In the genomic region with DNA sequence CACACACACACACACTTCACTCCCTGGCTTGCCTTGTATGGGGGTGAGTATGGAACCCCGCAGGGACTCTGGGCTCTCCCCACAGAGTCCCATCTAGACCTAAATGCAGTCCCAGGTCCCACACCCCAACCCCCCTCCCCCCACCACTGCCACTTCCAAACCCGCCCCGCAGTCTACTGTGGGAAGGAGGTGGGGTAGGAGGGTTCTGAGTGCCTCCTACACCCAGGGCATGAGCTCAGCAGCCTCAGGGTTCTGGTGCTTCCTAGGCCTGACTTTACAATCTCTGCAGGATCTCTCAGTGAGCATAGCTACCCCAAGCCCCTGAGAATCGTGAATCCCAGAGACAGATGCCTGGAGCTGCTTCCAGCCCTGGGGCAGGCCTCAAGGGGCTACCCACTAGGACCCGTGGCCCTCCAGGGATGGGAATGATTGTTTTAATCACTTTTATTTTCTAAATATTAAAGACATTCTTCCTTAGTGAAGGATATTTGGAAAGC, we compare ENCODE assay signal across 11 cellular contexts. TPM values are rescaled to one million over a fixed set of nuclear protein-coding genes. Genes with fewer than 3 reads are reported as not detected.
DNase-seq lines count a peak whose midpoint lies in the region; ATAC-seq and TF ChIP-seq lines count a peak whose summit lies in the region.
"Had no signal": no experiment of that assay in that cellular context is flagged by ENCODE, and none has a peak within 500 bp of the region (broad histone marks: within the 10 kb centered on the region; RNA-seq: fewer than 3 reads in every experiment).

No MANE protein-coding gene starts in this region.

- H3K4me3 Mint-ChIP-seq in activated CD4-positive, alpha-beta T cell treated with anti-CD3 and anti-CD28 coated beads, Interleukin-2, amount 10 ng/mL, durations not matched to agents 7 days and 5 days, result peak overlapping the region; percentile 64

- H3K9me3 ChIP-seq in gastroesophageal sphincter, result no peaks in the 10 kb centered on the region
- no peaks in the 10 kb centered on the region for H3K9me3 ChIP-seq in smooth muscle cell (replicated peaks; ENCODE audit: low read depth)
- no peaks in the 10 kb centered on the region for H3K9me3 ChIP-seq in ovary

- H3K36me3 ChIP-seq in gastroesophageal sphincter, result peaks cover 0 to 12% of the 10 kb centered on the region in 2 donors
- no peaks in the 10 kb centered on the region for H3K36me3 ChIP-seq in smooth muscle cell (ENCODE audit: low read depth)
- H3K36me3 ChIP-seq in ovary, result no peaks in the 10 kb centered on the region

- 67 to 86% methylated on average over 1 to 2 of the region's 5 CpGs for WGBS in gastroesophageal sphincter (ENCODE audit: low coverage in 1 of 2), 2 donors
- WGBS in smooth muscle cell (ENCODE audit: low lambda C conversion rate), result 68% methylated on average over 5 of the region's 5 CpGs
- 78 to 90% (median 81%) methylated on average over 5 of the region's 5 CpGs for WGBS in ovary, 3 donors

- no peak for TF ChIP-seq EP300 in gastroesophageal sphincter (IDR thresholded peaks at IDR 0.05)
- TF ChIP-seq EP300 in ovary (IDR thresholded peaks at IDR 0.05), result no peak

- H3F3A ChIP-seq in smooth muscle cell (ENCODE audit: low read depth), result no peaks in the 10 kb centered on the region

- H3K27ac ChIP-seq in VCaP (peak overlapping the region; percentile 88; the same call in 1 of the 2 replicates), gastroesophageal sphincter (peak overlapping the region in 3 of 4 donors; percentile 96 to 100 (median 97)), smooth muscle cell (ENCODE audit: low read depth) (no peak overlapping the region), ovary (no peak overlapping the region)
- H3K27ac ChIP-seq: KMS-11 had no signal

- H3K27me3 Mint-ChIP-seq in activated CD4-positive, alpha-beta T cell treated with anti-CD3 and anti-CD28 coated beads, Interleukin-2, amount 10 ng/mL, durations not matched to agents 7 days and 5 days, result peaks cover 7% of the 10 kb centered on the region

- H3K36me3 Mint-ChIP-seq in activated CD4-positive, alpha-beta T cell treated with anti-CD3 and anti-CD28 coated beads, Interleukin-2, amount 10 ng/mL, durations not matched to agents 7 days and 5 days (ENCODE audit: low read depth), result no peaks in the 10 kb centered on the region

- no peak overlapping the region for H3K4me3 ChIP-seq in gastroesophageal sphincter
- peak overlapping the region; percentile 67 for H3K4me3 ChIP-seq in smooth muscle cell
- H3K4me3 ChIP-seq in ovary, result no peak overlapping the region

- intact Hi-C loops in ovary (cut with DNase I), result no loop called here

- CTCF ChIA-PET in activated CD4-positive, alpha-beta T cell treated with anti-CD3 and anti-CD28 coated beads, Interleukin-2, amount 10 ng/mL, durations not matched to agents 7 days and 5 days (lab: Charles Lee), result interaction anchor here (0.6 to 2.3 kb wide), 4 partner anchors 10 to 1127 kb away, joined by 3 to 6 read pairs (median 4); no protein-coding TSS in a partner anchor

- TF ChIP-seq CTCF in VCaP (conservative IDR thresholded peaks at IDR 0.05) (no peak), gastroesophageal sphincter (IDR thresholded peaks at IDR 0.05) (no peak), smooth muscle cell (IDR thresholded peaks at IDR 0.05; ENCODE audit: borderline replicate concordance, insufficient read depth, poor library complexity, severe bottlenecking) (no peak), ovary (IDR thresholded peaks at IDR 0.05) (no peak)

- no peak for TF ChIP-seq POLR2A in gastroesophageal sphincter (IDR thresholded peaks at IDR 0.05)
- TF ChIP-seq POLR2A in ovary (IDR thresholded peaks at IDR 0.05), result no peak

- no peak for DNase-seq in activated CD4-positive, alpha-beta T cell treated with anti-CD3 and anti-CD28 coated beads, Interleukin-2, amount 10 ng/mL, durations not matched to agents 7 days and 5 days
- no peak for DNase-seq in activated CD4-positive, alpha-beta T cell treated with anti-CD3 and anti-CD28 coated beads for 48 hours
- DNase-seq in smooth muscle cell (lab: John Stamatoyannopoulos, UW; ENCODE audit: unreplicated experiment), result no peak
- DNase-seq in ovary, result no peak
- DNase-seq in NK-92 (lab: John Stamatoyannopoulos, UW; ENCODE audit: unreplicated experiment), result no peak
- no peak for DNase-seq in NOMO-1 treated with dmso at 0.1 percent for 144 hours (lab: John Stamatoyannopoulos, UW; ENCODE audit: unreplicated experiment)
- DNase-seq: mammary epithelial cell, SW 1271 had no signal

- peaks cover 14% of the 10 kb centered on the region for H3K4me1 Mint-ChIP-seq in activated CD4-positive, alpha-beta T cell treated with anti-CD3 and anti-CD28 coated beads, Interleukin-2, amount 10 ng/mL, durations not matched to agents 7 days and 5 days

- POLR2A ChIA-PET in activated CD4-positive, alpha-beta T cell treated with anti-CD3 and anti-CD28 coated beads, Interleukin-2, amount 10 ng/mL, durations not matched to agents 7 days and 5 days (lab: Charles Lee), result interaction anchor here (0.6 to 1.4 kb wide), 2 partner anchors 13 to 17 kb away, joined by 3 to 6 read pairs; no protein-coding TSS in a partner anchor

- H4K20me1 ChIP-seq in smooth muscle cell (ENCODE audit: low read depth), result peaks cover 25% of the 10 kb centered on the region

- H2AFZ ChIP-seq in smooth muscle cell (ENCODE audit: low read depth), result no peak overlapping the region

- H3K79me2 ChIP-seq in smooth muscle cell (ENCODE audit: low read depth), result peaks cover 30% of the 10 kb centered on the region

- no peak overlapping the region for H3K27ac Mint-ChIP-seq in activated CD4-positive, alpha-beta T cell treated with anti-CD3 and anti-CD28 coated beads, Interleukin-2, amount 10 ng/mL, durations not matched to agents 7 days and 5 days

- peaks cover 0 to 53% (median 33%) of the 10 kb centered on the region in 3 donors for H3K4me1 ChIP-seq in gastroesophageal sphincter
- peaks cover 18% of the 10 kb centered on the region for H3K4me1 ChIP-seq in smooth muscle cell (ENCODE audit: low read depth)
- peaks cover 11% of the 10 kb centered on the region for H3K4me1 ChIP-seq in ovary (ENCODE audit: insufficient read depth)

- no peak overlapping the region for H3K9ac ChIP-seq in smooth muscle cell (ENCODE audit: low read depth)
- H3K9ac ChIP-seq: KMS-11 had no signal

- no peaks in the 10 kb centered on the region for H3K9me3 Mint-ChIP-seq in activated CD4-positive, alpha-beta T cell treated with anti-CD3 and anti-CD28 coated beads, Interleukin-2, amount 10 ng/mL, durations not matched to agents 7 days and 5 days

- H3K27me3 ChIP-seq in gastroesophageal sphincter (peaks cover 10% of the 10 kb centered on the region), smooth muscle cell (ENCODE audit: low read depth) (no peaks in the 10 kb centered on the region), ovary (no peaks in the 10 kb centered on the region)

- ATAC-seq in gastroesophageal sphincter, result no peak

- H3K4me2 ChIP-seq in smooth muscle cell, result no peak overlapping the region
- H3K4me2 ChIP-seq: KMS-11 had no signal

RNA-seq across cellular contexts. Expression of a gene that starts 1.5 kb away (rescaled TPM):
- 1 to 10 TPM; 4.1 to 4.4 TPM for total RNA-seq in activated CD4-positive, alpha-beta T cell treated with anti-CD3 and anti-CD28 coated beads, Interleukin-2, amount 10 ng/mL, durations not matched to agents 7 days and 5 days
- total RNA-seq in gastroesophageal sphincter (100 to 1,000 TPM in 3 of 4 donors, 10 to 100 TPM in 1; 71.4 to 209 (median 110) TPM), smooth muscle cell (6.9 and 8.8 TPM in 2 replicates), ovary (10 to 100 TPM; 14.3 to 47.0 (median 29.8) TPM)
- polyA plus RNA-seq in smooth muscle cell (5.4 and 6.7 TPM in 2 replicates), ovary (1 to 10 TPM; 7.0 to 7.6 TPM)

RNA-seq across cellular contexts. Expression of a gene that starts 22.1 kb away (rescaled TPM):
- 10 to 100 TPM; 50.2 to 56.4 TPM for total RNA-seq in activated CD4-positive, alpha-beta T cell treated with anti-CD3 and anti-CD28 coated beads, Interleukin-2, amount 10 ng/mL, durations not matched to agents 7 days and 5 days
- 10 to 100 TPM; 28.7 to 66.1 (median 45.3) TPM for total RNA-seq in gastroesophageal sphincter
- 13.0 and 26.7 TPM in 2 replicates for total RNA-seq in smooth muscle cell
- polyA plus RNA-seq in smooth muscle cell, result 38.2 and 41.5 TPM in 2 replicates
- 10 to 100 TPM; 13.8 to 35.2 (median 26.2) TPM for total RNA-seq in ovary
- 10 to 100 TPM in 1 of 2 donors, 1 to 10 TPM in 1; 3.7 to 19.3 TPM for polyA plus RNA-seq in ovary

Comparison
In these comparisons a context has a peak if more than half of its experiments do, and no peak if none do; other contexts are left out.
1. H3K27ac ChIP-seq: peak in VCaP (single experiment) and gastroesophageal sphincter (3 of 4); none in smooth muscle cell (single experiment) and ovary (0 of 2).